ENCODE assay signal across 1 cellular context in the genomic region with DNA sequence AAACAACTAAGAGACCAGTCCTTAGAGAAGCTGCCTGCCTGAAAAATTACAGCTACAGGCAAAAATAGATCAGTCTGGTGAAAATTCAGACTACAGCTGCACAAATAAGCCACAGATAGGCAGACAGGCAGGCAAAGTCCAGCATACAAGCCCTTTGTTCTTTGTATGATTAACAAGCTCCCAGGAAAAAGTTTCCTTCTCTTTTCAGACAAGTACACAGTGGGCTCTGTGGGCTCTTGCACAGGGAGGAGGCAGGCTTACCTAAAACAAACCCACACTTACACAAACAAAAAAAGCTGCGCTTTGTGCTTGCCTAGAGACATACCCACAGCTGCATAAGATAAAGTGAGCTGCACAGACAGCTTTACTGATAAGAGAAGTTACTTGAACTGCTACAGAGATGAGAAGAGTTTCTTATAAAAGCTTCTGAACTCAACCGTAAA.
TF ChIP-seq lines count a peak whose summit lies in the region.

No MANE protein-coding gene starts in this region.

TF ChIP-seq in GM23338, 12 proteins besides CTCF, POLR2A, EP300 and RAD21:
- TF ChIP-seq, protein P1, sequence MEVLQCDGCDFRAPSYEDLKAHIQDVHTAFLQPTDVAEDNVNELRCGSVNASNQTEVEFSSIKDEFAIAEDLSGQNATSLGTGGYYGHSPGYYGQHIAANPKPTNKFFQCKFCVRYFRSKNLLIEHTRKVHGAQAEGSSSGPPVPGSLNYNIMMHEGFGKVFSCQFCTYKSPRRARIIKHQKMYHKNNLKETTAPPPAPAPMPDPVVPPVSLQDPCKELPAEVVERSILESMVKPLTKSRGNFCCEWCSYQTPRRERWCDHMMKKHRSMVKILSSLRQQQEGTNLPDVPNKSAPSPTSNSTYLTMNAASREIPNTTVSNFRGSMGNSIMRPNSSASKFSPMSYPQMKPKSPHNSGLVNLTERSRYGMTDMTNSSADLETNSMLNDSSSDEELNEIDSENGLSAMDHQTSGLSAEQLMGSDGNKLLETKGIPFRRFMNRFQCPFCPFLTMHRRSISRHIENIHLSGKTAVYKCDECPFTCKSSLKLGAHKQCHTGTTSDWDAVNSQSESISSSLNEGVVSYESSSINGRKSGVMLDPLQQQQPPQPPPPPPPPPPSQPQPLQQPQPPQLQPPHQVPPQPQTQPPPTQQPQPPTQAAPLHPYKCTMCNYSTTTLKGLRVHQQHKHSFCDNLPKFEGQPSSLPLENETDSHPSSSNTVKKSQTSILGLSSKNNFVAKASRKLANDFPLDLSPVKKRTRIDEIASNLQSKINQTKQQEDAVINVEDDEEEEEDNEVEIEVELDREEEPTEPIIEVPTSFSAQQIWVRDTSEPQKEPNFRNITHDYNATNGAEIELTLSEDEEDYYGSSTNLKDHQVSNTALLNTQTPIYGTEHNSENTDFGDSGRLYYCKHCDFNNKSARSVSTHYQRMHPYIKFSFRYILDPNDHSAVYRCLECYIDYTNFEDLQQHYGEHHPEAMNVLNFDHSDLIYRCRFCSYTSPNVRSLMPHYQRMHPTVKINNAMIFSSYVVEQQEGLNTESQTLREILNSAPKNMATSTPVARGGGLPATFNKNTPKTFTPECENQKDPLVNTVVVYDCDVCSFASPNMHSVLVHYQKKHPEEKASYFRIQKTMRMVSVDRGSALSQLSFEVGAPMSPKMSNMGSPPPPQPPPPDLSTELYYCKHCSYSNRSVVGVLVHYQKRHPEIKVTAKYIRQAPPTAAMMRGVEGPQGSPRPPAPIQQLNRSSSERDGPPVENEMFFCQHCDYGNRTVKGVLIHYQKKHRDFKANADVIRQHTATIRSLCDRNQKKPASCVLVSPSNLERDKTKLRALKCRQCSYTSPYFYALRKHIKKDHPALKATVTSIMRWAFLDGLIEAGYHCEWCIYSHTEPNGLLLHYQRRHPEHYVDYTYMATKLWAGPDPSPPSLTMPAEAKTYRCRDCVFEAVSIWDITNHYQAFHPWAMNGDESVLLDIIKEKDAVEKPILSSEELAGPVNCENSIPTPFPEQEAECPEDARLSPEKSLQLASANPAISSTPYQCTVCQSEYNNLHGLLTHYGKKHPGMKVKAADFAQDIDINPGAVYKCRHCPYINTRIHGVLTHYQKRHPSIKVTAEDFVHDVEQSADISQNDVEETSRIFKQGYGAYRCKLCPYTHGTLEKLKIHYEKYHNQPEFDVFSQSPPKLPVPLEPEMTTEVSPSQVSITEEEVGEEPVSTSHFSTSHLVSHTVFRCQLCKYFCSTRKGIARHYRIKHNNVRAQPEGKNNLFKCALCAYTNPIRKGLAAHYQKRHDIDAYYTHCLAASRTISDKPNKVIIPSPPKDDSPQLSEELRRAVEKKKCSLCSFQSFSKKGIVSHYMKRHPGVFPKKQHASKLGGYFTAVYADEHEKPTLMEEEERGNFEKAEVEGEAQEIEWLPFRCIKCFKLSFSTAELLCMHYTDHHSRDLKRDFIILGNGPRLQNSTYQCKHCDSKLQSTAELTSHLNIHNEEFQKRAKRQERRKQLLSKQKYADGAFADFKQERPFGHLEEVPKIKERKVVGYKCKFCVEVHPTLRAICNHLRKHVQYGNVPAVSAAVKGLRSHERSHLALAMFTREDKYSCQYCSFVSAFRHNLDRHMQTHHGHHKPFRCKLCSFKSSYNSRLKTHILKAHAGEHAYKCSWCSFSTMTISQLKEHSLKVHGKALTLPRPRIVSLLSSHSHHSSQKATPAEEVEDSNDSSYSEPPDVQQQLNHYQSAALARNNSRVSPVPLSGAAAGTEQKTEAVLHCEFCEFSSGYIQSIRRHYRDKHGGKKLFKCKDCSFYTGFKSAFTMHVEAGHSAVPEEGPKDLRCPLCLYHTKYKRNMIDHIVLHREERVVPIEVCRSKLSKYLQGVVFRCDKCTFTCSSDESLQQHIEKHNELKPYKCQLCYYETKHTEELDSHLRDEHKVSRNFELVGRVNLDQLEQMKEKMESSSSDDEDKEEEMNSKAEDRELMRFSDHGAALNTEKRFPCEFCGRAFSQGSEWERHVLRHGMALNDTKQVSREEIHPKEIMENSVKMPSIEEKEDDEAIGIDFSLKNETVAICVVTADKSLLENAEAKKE (CRISPR knock-in tag; IDR thresholded peaks at IDR 0.05), result no peak
- TF ChIP-seq ZNF331 (CRISPR knock-in tag; IDR thresholded peaks at IDR 0.05; ENCODE audit: low read depth) (no peak), ZNF114 (CRISPR knock-in tag; IDR thresholded peaks at IDR 0.05) (no peak), CREB1 (CRISPR knock-in tag; IDR thresholded peaks at IDR 0.05; ENCODE audit: low read depth) (no peak), JUNB (IDR thresholded peaks at IDR 0.05; ENCODE audit: unreplicated experiment) (no peak), STAT1 (IDR thresholded peaks at IDR 0.05; ENCODE audit: unreplicated experiment) (no peak), NANOG (IDR thresholded peaks at IDR 0.05; ENCODE audit: borderline replicate concordance) (no peak), EZH2 (IDR thresholded peaks at IDR 0.05; ENCODE audit: low read depth, unreplicated experiment) (no peak), EZH2phosphoT487 (IDR thresholded peaks at IDR 0.05; ENCODE audit: unreplicated experiment) (no peak), POLR2AphosphoS5 (IDR thresholded peaks at IDR 0.05; ENCODE audit: low read depth) (no peak)
- TF ChIP-seq, protein P2, sequence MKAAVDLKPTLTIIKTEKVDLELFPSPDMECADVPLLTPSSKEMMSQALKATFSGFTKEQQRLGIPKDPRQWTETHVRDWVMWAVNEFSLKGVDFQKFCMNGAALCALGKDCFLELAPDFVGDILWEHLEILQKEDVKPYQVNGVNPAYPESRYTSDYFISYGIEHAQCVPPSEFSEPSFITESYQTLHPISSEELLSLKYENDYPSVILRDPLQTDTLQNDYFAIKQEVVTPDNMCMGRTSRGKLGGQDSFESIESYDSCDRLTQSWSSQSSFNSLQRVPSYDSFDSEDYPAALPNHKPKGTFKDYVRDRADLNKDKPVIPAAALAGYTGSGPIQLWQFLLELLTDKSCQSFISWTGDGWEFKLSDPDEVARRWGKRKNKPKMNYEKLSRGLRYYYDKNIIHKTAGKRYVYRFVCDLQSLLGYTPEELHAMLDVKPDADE (IDR thresholded peaks at IDR 0.05), result no peak
- TF ChIP-seq, protein P3, sequence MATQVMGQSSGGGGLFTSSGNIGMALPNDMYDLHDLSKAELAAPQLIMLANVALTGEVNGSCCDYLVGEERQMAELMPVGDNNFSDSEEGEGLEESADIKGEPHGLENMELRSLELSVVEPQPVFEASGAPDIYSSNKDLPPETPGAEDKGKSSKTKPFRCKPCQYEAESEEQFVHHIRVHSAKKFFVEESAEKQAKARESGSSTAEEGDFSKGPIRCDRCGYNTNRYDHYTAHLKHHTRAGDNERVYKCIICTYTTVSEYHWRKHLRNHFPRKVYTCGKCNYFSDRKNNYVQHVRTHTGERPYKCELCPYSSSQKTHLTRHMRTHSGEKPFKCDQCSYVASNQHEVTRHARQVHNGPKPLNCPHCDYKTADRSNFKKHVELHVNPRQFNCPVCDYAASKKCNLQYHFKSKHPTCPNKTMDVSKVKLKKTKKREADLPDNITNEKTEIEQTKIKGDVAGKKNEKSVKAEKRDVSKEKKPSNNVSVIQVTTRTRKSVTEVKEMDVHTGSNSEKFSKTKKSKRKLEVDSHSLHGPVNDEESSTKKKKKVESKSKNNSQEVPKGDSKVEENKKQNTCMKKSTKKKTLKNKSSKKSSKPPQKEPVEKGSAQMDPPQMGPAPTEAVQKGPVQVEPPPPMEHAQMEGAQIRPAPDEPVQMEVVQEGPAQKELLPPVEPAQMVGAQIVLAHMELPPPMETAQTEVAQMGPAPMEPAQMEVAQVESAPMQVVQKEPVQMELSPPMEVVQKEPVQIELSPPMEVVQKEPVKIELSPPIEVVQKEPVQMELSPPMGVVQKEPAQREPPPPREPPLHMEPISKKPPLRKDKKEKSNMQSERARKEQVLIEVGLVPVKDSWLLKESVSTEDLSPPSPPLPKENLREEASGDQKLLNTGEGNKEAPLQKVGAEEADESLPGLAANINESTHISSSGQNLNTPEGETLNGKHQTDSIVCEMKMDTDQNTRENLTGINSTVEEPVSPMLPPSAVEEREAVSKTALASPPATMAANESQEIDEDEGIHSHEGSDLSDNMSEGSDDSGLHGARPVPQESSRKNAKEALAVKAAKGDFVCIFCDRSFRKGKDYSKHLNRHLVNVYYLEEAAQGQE (IDR thresholded peaks at IDR 0.05; ENCODE audit: unreplicated experiment), result no peak
TF ChIP-seq in GM23338: peak in this region for 0.
